ENCODE assay signal across 10 cellular contexts in the genomic region with DNA sequence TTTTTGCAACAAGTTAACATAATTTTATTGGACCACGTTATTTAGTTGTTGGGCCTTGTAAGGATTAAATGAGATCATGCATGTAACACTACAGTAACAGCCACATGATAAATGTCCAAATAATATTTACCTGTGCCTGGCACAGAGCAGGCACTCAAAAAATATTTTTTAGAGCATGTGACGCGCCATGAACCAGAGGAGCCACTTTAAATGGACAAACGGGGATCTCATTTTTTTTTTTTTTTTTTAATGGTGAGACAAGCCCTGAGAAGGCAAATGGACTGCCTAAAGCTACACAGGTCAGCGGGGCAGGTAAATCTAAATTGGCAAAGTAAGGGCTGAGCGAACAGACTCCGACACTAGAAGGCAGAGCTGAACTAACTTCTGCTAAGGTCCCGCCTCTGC. TPM values are rescaled to one million over a fixed set of nuclear protein-coding genes. Genes with fewer than 3 reads are reported as not detected.
DNase-seq lines count a peak whose midpoint lies in the region; TF ChIP-seq lines count a peak whose summit lies in the region.
"Had no signal": no experiment of that assay in that cellular context is flagged by ENCODE, and none has a peak within 500 bp of the region (broad histone marks: within the 10 kb centered on the region; RNA-seq: fewer than 3 reads in every experiment).

No MANE protein-coding gene starts in this region.

- H3K4me2 ChIP-seq in BLaER1 treated with 17β-estradiol and CSF1 and Interleukin-3, amounts not matched to agents 10 nM and 100 nM, result peak overlapping the region; percentile 60 to 80 (median 73)
- H3K4me2 ChIP-seq in Loucy (ENCODE audit: low read depth, low read length, poor library complexity, severe bottlenecking), result peak overlapping the region; percentile 79
- H3K4me2 ChIP-seq in neural cell (ENCODE audit: low read length), result peak overlapping the region; percentile 52

- H3K27ac ChIP-seq in BLaER1 treated with 17β-estradiol and CSF1 and Interleukin-3, amounts not matched to agents 10 nM and 100 nM, result peak overlapping the region in 9 of 11 experiments; percentile 36 to 100 (median 99); a peak in 16 of 22 replicates
- H3K27ac ChIP-seq in dorsolateral prefrontal cortex, result peak overlapping the region in 46 of 59 donors; percentile 2 to 99 (median 94)
- no peak overlapping the region for H3K27ac ChIP-seq in neural cell (ENCODE audit: low read length)

- H3K9me3 ChIP-seq in BLaER1 treated with 17β-estradiol and CSF1 and Interleukin-3, amounts not matched to agents 10 nM and 100 nM (replicated peaks in 1 of 11), result no peaks in the 10 kb centered on the region; a peak in 1 of 22 replicates
- H3K9me3 ChIP-seq in Loucy (ENCODE audit: insufficient read depth, low read depth, low read length) (no peaks in the 10 kb centered on the region), neural cell (ENCODE audit: low read length) (no peaks in the 10 kb centered on the region)

- CTCF ChIA-PET in HEK293T (lab: Yijun Ruan, JAX), result interaction anchor here (0.7 kb wide), 1 partner anchor 11 kb away, joined by 3 read pairs; no protein-coding TSS in a partner anchor

- H3K79me2 ChIP-seq in Loucy (ENCODE audit: insufficient read depth, low read length), result peaks cover 42% of the 10 kb centered on the region
- peaks cover 26% of the 10 kb centered on the region for H3K79me2 ChIP-seq in neural cell (replicated peaks; ENCODE audit: insufficient read depth, low read length)

- H3K9me2 ChIP-seq in Loucy (replicated peaks; ENCODE audit: low read depth, low read length) (no peaks in the 10 kb centered on the region), neural cell (ENCODE audit: insufficient read depth, low read length) (no peaks in the 10 kb centered on the region)

- intact Hi-C loops in dorsolateral prefrontal cortex (cut with DNase I), result loop anchor here (2.0 to 5.0 kb wide), 2 partner anchors 100 to 213 kb away; a partner anchor contains a TSS

- H3K4me1 ChIP-seq in BLaER1 treated with 17β-estradiol and CSF1 and Interleukin-3, amounts not matched to agents 10 nM and 100 nM, result peaks cover 39 to 63% (median 54%) of the 10 kb centered on the region in 10 experiments
- peaks cover 38% of the 10 kb centered on the region for H3K4me1 ChIP-seq in Loucy (ENCODE audit: insufficient read depth, low read length, poor library complexity, severe bottlenecking)

- peaks cover 34 to 38% (median 37%) of the 10 kb centered on the region in 11 experiments for H3K36me3 ChIP-seq in BLaER1 treated with 17β-estradiol and CSF1 and Interleukin-3, amounts not matched to agents 10 nM and 100 nM
- H3K36me3 ChIP-seq in Loucy (ENCODE audit: insufficient read depth, low read length) (peaks cover 27% of the 10 kb centered on the region), neural cell (ENCODE audit: insufficient read depth, low read length) (peaks cover 4% of the 10 kb centered on the region)

- peak overlapping the region; percentile 40 to 97 (median 94); a peak in 15 of 20 replicates for H3K4me3 ChIP-seq in BLaER1 treated with 17β-estradiol and CSF1 and Interleukin-3, amounts not matched to agents 10 nM and 100 nM
- peak overlapping the region; percentile 62 for H3K4me3 ChIP-seq in Loucy (ENCODE audit: low read length, poor library complexity, severe bottlenecking)
- peak overlapping the region; percentile 51 to 99 (median 90) for H3K4me3 ChIP-seq in dorsolateral prefrontal cortex
- peak overlapping the region; percentile 95 for H3K4me3 ChIP-seq in neural cell (ENCODE audit: low read length)

- H2AFZ ChIP-seq in Loucy (ENCODE audit: low read length) (peak overlapping the region; percentile 65; the same call in 1 of the 2 replicates), neural cell (ENCODE audit: low read depth, low read length) (no peak overlapping the region)

- no peak for TF ChIP-seq EP300 in neural cell (conservative IDR thresholded peaks at IDR 0.05; ENCODE audit: poor library complexity, severe bottlenecking)

- DNase-seq in dorsolateral prefrontal cortex (no peak), 8988T (no peak), HEK293T (ENCODE audit: extremely low spot score) (no peak), pons (ENCODE audit: low spot score) (no peak), cortex of kidney (lab: John Stamatoyannopoulos, UW) (no peak)

- peaks cover 34 to 38% (median 36%) of the 10 kb centered on the region in 11 experiments for H4K20me1 ChIP-seq in BLaER1 treated with 17β-estradiol and CSF1 and Interleukin-3, amounts not matched to agents 10 nM and 100 nM
- H4K20me1 ChIP-seq in Loucy (ENCODE audit: insufficient read depth, low read length, poor library complexity, severe bottlenecking) (peaks cover 39% of the 10 kb centered on the region), neural cell (ENCODE audit: insufficient read depth) (no peaks in the 10 kb centered on the region)

- H3K9ac ChIP-seq in BLaER1 treated with 17β-estradiol and CSF1 and Interleukin-3, amounts not matched to agents 10 nM and 100 nM, result peak overlapping the region; percentile 59 to 100 (median 99); a peak in 20 of 22 replicates
- H3K9ac ChIP-seq in Loucy (ENCODE audit: low read depth, low read length, poor library complexity, severe bottlenecking) (peak overlapping the region; percentile 58), neural cell (ENCODE audit: low read length) (no peak overlapping the region)

- no peak for TF ChIP-seq RAD21 in neural cell (conservative IDR thresholded peaks at IDR 0.05)

- H3F3A ChIP-seq in Loucy (ENCODE audit: low read depth) (no peaks in the 10 kb centered on the region), neural cell (ENCODE audit: insufficient read depth, low read length, poor library complexity, severe bottlenecking) (peaks cover 2% of the 10 kb centered on the region)

- no peaks in the 10 kb centered on the region for H3K27me3 ChIP-seq in BLaER1 treated with 17β-estradiol and CSF1 and Interleukin-3, amounts not matched to agents 10 nM and 100 nM
- H3K27me3 ChIP-seq in Loucy (ENCODE audit: insufficient read depth, low read length, poor library complexity, severe bottlenecking), result peaks cover 5% of the 10 kb centered on the region
- H3K27me3 ChIP-seq in dorsolateral prefrontal cortex, result no peaks in the 10 kb centered on the region
- H3K27me3 ChIP-seq in neural cell (ENCODE audit: insufficient read depth, low read depth, low read length), result no peaks in the 10 kb centered on the region

- POLR2A ChIA-PET in HEK293T (lab: Yijun Ruan, JAX), result interaction anchor here (0.8 to 3.6 kb wide), 19 partner anchors 10 to 495 kb away, joined by 3 to 43 read pairs (median 5); a partner anchor contains a TSS

- TF ChIP-seq CTCF in Loucy (conservative IDR thresholded peaks at IDR 0.05; ENCODE audit: low read length) (no peak; the same call in 1 of the 2 replicates), dorsolateral prefrontal cortex (IDR thresholded peaks at IDR 0.05 in 54 of 56, conservative IDR thresholded peaks at IDR 0.05 in 2 of 56; ENCODE audit: low read depth in 1 of 56, partially characterized antibody in 56 of 56) (no peak), neural cell (IDR thresholded peaks at IDR 0.05; ENCODE audit: poor library complexity, severe bottlenecking) (no peak)

TF ChIP-seq in neural cell, 6 proteins besides CTCF, POLR2A, EP300 and RAD21:
- TF ChIP-seq POLR2AphosphoS5 (IDR thresholded peaks at IDR 0.05), result no peak
- TF ChIP-seq MXI1 (conservative IDR thresholded peaks at IDR 0.05; ENCODE audit: poor library complexity, severe bottlenecking), result no peak
- TF ChIP-seq TAF1 (IDR thresholded peaks at IDR 0.05; ENCODE audit: low read depth), result no peak
- no peak for TF ChIP-seq SMC3 (conservative IDR thresholded peaks at IDR 0.05; ENCODE audit: poor library complexity)

TF ChIP-seq in HEK293T, 16 proteins besides CTCF, POLR2A, EP300 and RAD21:
- TF ChIP-seq LEF1 (IDR thresholded peaks at IDR 0.05; ENCODE audit: borderline replicate concordance) (no peak), L3MBTL2 (conservative IDR thresholded peaks at IDR 0.05) (no peak), FOXM1 (IDR thresholded peaks at IDR 0.05; ENCODE audit: borderline replicate concordance) (no peak), ELF4 (IDR thresholded peaks at IDR 0.05) (no peak), FOXK2 (IDR thresholded peaks at IDR 0.05) (no peak)
- TF ChIP-seq, protein P1, sequence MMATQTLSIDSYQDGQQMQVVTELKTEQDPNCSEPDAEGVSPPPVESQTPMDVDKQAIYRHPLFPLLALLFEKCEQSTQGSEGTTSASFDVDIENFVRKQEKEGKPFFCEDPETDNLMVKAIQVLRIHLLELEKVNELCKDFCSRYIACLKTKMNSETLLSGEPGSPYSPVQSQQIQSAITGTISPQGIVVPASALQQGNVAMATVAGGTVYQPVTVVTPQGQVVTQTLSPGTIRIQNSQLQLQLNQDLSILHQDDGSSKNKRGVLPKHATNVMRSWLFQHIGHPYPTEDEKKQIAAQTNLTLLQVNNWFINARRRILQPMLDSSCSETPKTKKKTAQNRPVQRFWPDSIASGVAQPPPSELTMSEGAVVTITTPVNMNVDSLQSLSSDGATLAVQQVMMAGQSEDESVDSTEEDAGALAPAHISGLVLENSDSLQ (IDR thresholded peaks at IDR 0.05), result no peak

RNA-seq across cellular contexts. Expression of a gene that starts 0.8 kb away (rescaled TPM):
- 100 to 1,000 TPM; 344 to 718 (median 462) TPM for total RNA-seq in dorsolateral prefrontal cortex
- 783 and 1,001 TPM in 2 replicates for polyA plus RNA-seq in neural cell
- polyA minus RNA-seq in neural cell, result 430 and 458 TPM in 2 replicates

RNA-seq across cellular contexts. Expression of a gene that starts 14.4 kb away (rescaled TPM):
- not detected for total RNA-seq in dorsolateral prefrontal cortex
- polyA plus RNA-seq in neural cell, result not detected in 2 replicates
- not detected in 2 replicates for polyA minus RNA-seq in neural cell
- total RNA-seq: esophagus mucosa, NCI-H460 had no signal

RNA-seq across cellular contexts. Expression of a gene that starts 14.7 kb away (rescaled TPM):
- total RNA-seq in dorsolateral prefrontal cortex, result not detected
- polyA plus RNA-seq in neural cell, result not detected in 2 replicates
- polyA minus RNA-seq in neural cell, result not detected in 2 replicates
- total RNA-seq: esophagus mucosa, NCI-H460 had no signal

RNA-seq across cellular contexts. Expression of a gene that starts 17.9 kb away (rescaled TPM):
- under 1 TPM in 10 of 120 experiments, not detected in 110; 0.28 to 0.98 (median 0.50) TPM for total RNA-seq in dorsolateral prefrontal cortex
- 0.40 TPM in 1 of 2 replicates, not detected in the other for polyA plus RNA-seq in neural cell
- polyA minus RNA-seq in neural cell, result not detected in 2 replicates
- total RNA-seq: NCI-H460 had no signal

RNA-seq across cellular contexts. Expression of a gene that starts 23.8 kb away (rescaled TPM):
- 100 to 1,000 TPM in 10 of 120 experiments, 10 to 100 TPM in 110; 36.8 to 145 (median 73.8) TPM for total RNA-seq in dorsolateral prefrontal cortex
- 12.0 and 13.6 TPM in 2 replicates for polyA plus RNA-seq in neural cell
- 10.5 and 13.1 TPM in 2 replicates for polyA minus RNA-seq in neural cell
